Comparison of ENCODE assay signal across 11 cellular contexts in genomic region chr3:183287301-183287971, GRCh38. TPM values are rescaled to one million over a fixed set of nuclear protein-coding genes. Genes with fewer than 3 reads are reported as not detected.
A peak's percentile ranks its signal among the peaks of the same experiment; 100 is the strongest.
DNase-seq lines count a peak whose midpoint lies in the region; ATAC-seq and TF ChIP-seq lines count a peak whose summit lies in the region.
"Had no signal": no experiment of that assay in that cellular context is flagged by ENCODE, and none has a peak within 500 bp of the region (broad histone marks: within the 10 kb centered on the region; RNA-seq: fewer than 3 reads in every experiment).

No MANE protein-coding gene starts in this region.

- no peak overlapping the region for H3K4me3 Mint-ChIP-seq in activated T-helper 2 cell treated with anti-CD3 and anti-CD28 coated beads, Interferon-gamma antibody, Interleukin-2, Interleukin-4, amounts not matched to agents 10 μg/mL and 5 μg/mL and 100 μg/mL, durations not matched to agents 14 hours and 24 hours and 36 hours (ENCODE audit: low read depth)

- H3K27me3 Mint-ChIP-seq in activated T-helper 2 cell treated with anti-CD3 and anti-CD28 coated beads, Interferon-gamma antibody, Interleukin-2, Interleukin-4, amounts not matched to agents 10 μg/mL and 5 μg/mL and 100 μg/mL, durations not matched to agents 14 hours and 24 hours and 36 hours (ENCODE audit: low read depth), result no peaks in the 10 kb centered on the region

- H3K4me1 ChIP-seq in heart left ventricle (peaks cover 2 to 37% (median 13%) of the 10 kb centered on the region in 12 donors), subcutaneous abdominal adipose tissue (ENCODE audit: control insufficient read depth in 5 of 5, insufficient read depth in 5 of 5, low read length in 5 of 5) (peaks cover 6 to 25% (median 19%) of the 10 kb centered on the region in 5 donors)

- 58 to 81% (median 73%) methylated on average over 9 of the region's 9 CpGs for WGBS in heart left ventricle, 4 donors

- H3K9me3 Mint-ChIP-seq in activated T-helper 2 cell treated with anti-CD3 and anti-CD28 coated beads, Interferon-gamma antibody, Interleukin-2, Interleukin-4, amounts not matched to agents 10 μg/mL and 5 μg/mL and 100 μg/mL, durations not matched to agents 14 hours and 24 hours and 36 hours, result no peaks in the 10 kb centered on the region

- H3K4me1 Mint-ChIP-seq in activated T-helper 2 cell treated with anti-CD3 and anti-CD28 coated beads, Interferon-gamma antibody, Interleukin-2, Interleukin-4, amounts not matched to agents 10 μg/mL and 5 μg/mL and 100 μg/mL, durations not matched to agents 14 hours and 24 hours and 36 hours (ENCODE audit: low read depth), result peaks cover 35% of the 10 kb centered on the region

- H3K27ac ChIP-seq in heart left ventricle (peak overlapping the region in 4 of 12 donors; percentile 4 to 79 (median 73)), subcutaneous abdominal adipose tissue (ENCODE audit: low read depth, low read length) (peak overlapping the region; percentile 82)
- H3K27ac ChIP-seq: KMS-11, right lobe of liver had no signal

- ATAC-seq in heart left ventricle, result peak in 3 of 4 donors; percentile 38 to 76 (median 60)

- TF ChIP-seq POLR2A in heart left ventricle (IDR thresholded peaks at IDR 0.05), result no peak

- H3K9me3 ChIP-seq in heart left ventricle (no peaks in the 10 kb centered on the region), subcutaneous abdominal adipose tissue (ENCODE audit: control insufficient read depth in 5 of 5, low read length in 5 of 5) (no peaks in the 10 kb centered on the region)
- H3K9me3 ChIP-seq: right lobe of liver had no signal

- H3K36me3 ChIP-seq in heart left ventricle (no peaks in the 10 kb centered on the region), subcutaneous abdominal adipose tissue (ENCODE audit: control insufficient read depth in 5 of 5, insufficient read depth in 5 of 5, low read length in 5 of 5) (no peaks in the 10 kb centered on the region)
- H3K36me3 ChIP-seq: right lobe of liver had no signal

- intact Hi-C loops in activated T-helper 2 cell treated with anti-CD3 and anti-CD28 coated beads, Interferon-gamma antibody, Interleukin-2, Interleukin-4, amounts not matched to agents 10 μg/mL and 5 μg/mL and 100 μg/mL, durations not matched to agents 14 hours and 24 hours and 36 hours (cut with micrococcal nuclease), result loop anchor here (2.0 kb wide), 2 partner anchors 89 to 267 kb away; partner anchors contain the start of gene KLHL6
- intact Hi-C loops in heart left ventricle (cut with DNase I), result loop anchor here in 3 of 10 donors (5.0 kb wide), 1 partner anchor 35 kb away; the partner anchor contains the start of gene B3GNT5 (in 3 of the 3)
- intact Hi-C loops in head of caudate nucleus (cut with DNase I), result no loop called here

- peak overlapping the region; percentile 95 for H3K27ac Mint-ChIP-seq in activated T-helper 2 cell treated with anti-CD3 and anti-CD28 coated beads, Interferon-gamma antibody, Interleukin-2, Interleukin-4, amounts not matched to agents 10 μg/mL and 5 μg/mL and 100 μg/mL, durations not matched to agents 14 hours and 24 hours and 36 hours

- no peak for TF ChIP-seq CTCF in heart left ventricle (IDR thresholded peaks at IDR 0.05)

- peak; percentile 24 for DNase-seq in activated naive CD4-positive, alpha-beta T cell treated with Interleukin-2 at 50 U/mL for 16 hours
- DNase-seq in activated naive CD4-positive, alpha-beta T cell (lab: John Stamatoyannopoulos, UW), result no peak
- DNase-seq in activated T-helper 2 cell treated with anti-CD3 and anti-CD28 coated beads, Interferon-gamma antibody, Interleukin-2, Interleukin-4, amounts not matched to agents 10 μg/mL and 5 μg/mL and 100 μg/mL, durations not matched to agents 14 hours and 24 hours and 36 hours (ENCODE audit: low spot score), result no peak
- DNase-seq in heart left ventricle (no peak), head of caudate nucleus (no peak), NCI-H1417 (lab: John Stamatoyannopoulos, UW) (no peak), NCI-H146 treated with DMSO at 0.1 percent for 48 hours (lab: John Stamatoyannopoulos, UW; ENCODE audit: unreplicated experiment) (no peak)
- DNase-seq: right lobe of liver, T-helper 9 cell had no signal

- peaks cover 9% of the 10 kb centered on the region for H3K36me3 Mint-ChIP-seq in activated T-helper 2 cell treated with anti-CD3 and anti-CD28 coated beads, Interferon-gamma antibody, Interleukin-2, Interleukin-4, amounts not matched to agents 10 μg/mL and 5 μg/mL and 100 μg/mL, durations not matched to agents 14 hours and 24 hours and 36 hours (ENCODE audit: low read depth)

- H3K9ac ChIP-seq in subcutaneous abdominal adipose tissue (ENCODE audit: low read length in 5 of 5), result peak overlapping the region in 1 of 5 donors; percentile 56

- H3K4me3 ChIP-seq in heart left ventricle (peak overlapping the region in 1 of 12 donors; percentile 34), subcutaneous abdominal adipose tissue (ENCODE audit: low read depth in 1 of 5, low read length in 5 of 5) (no peak overlapping the region)
- H3K4me3 ChIP-seq: right lobe of liver had no signal

- H3K27me3 ChIP-seq in heart left ventricle (no peaks in the 10 kb centered on the region), subcutaneous abdominal adipose tissue (ENCODE audit: control insufficient read depth in 5 of 5, insufficient read depth in 4 of 5, low read length in 5 of 5) (no peaks in the 10 kb centered on the region)

RNA-seq across cellular contexts. Expression of gene B3GNT5, which starts 34.4 kb away (rescaled TPM):
- total RNA-seq in activated T-helper 2 cell treated with anti-CD3 and anti-CD28 coated beads, Interferon-gamma antibody, Interleukin-2, Interleukin-4, amounts not matched to agents 10 μg/mL and 5 μg/mL and 100 μg/mL, durations not matched to agents 14 hours and 24 hours and 36 hours, result 41.0 and 41.7 TPM in 2 replicates
- 10 to 100 TPM in 1 of 9 donors, 1 to 10 TPM in 7, under 1 TPM in 1; 0.87 to 12.3 (median 3.6) TPM for total RNA-seq in heart left ventricle
- polyA plus RNA-seq in heart left ventricle, result 1 to 10 TPM; 1.1 to 3.0 TPM
